In the genomic region with DNA sequence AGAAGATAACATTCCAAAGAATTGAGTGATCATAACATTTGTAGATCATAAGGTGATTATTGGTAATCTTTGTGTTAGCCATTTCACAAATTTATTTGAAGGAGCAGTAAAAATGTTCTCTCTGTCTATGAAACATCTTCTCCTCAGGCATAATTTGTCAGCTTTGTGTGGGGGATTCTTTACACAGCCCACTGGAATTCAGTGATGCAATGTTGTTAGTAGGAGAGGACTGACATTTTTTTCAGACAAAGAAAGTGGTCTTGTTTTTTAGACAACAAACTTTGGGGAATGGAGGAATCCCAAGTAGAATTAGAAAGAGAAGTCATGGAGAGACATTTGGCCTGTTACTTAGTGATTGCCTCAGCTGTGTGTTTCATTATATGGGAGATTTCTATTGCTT, we compare ENCODE assay signal across 1 cellular context.
TF ChIP-seq lines count a peak whose summit lies in the region.

No MANE protein-coding gene starts in this region.

TF ChIP-seq in IMR-90, 13 proteins besides CTCF, POLR2A, EP300 and RAD21:
- no peak for TF ChIP-seq RFX5 (IDR thresholded peaks at IDR 0.05; ENCODE audit: low read depth, low read length)
- peak; percentile 88 for TF ChIP-seq CEBPB (IDR thresholded peaks at IDR 0.05; ENCODE audit: low read depth, low read length)
